Comparison of ENCODE assay signal across 9 cellular contexts in genomic region chr15:63238796-63239195, GRCh38. TPM values are rescaled to one million over a fixed set of nuclear protein-coding genes. Genes with fewer than 3 reads are reported as not detected.
DNase-seq lines count a peak whose midpoint lies in the region; ATAC-seq and TF ChIP-seq lines count a peak whose summit lies in the region.
"Had no signal": no experiment of that assay in that cellular context is flagged by ENCODE, and none has a peak within 500 bp of the region (broad histone marks: within the 10 kb centered on the region; RNA-seq: fewer than 3 reads in every experiment).

No MANE protein-coding gene starts in this region.

- ATAC-seq in GM21619 (IDR thresholded peaks at IDR 0.05; ENCODE audit: unreplicated experiment): peak; percentile 76
- ATAC-seq in HG03025 (IDR thresholded peaks at IDR 0.05; ENCODE audit: low FRiP score, unreplicated experiment): no peak

- H3K27me3 ChIP-seq in endodermal cell (ENCODE audit: control insufficient read depth, insufficient read depth, low read length, poor library complexity, severe bottlenecking): no peaks in the 10 kb centered on the region

- peaks cover 12% of the 10 kb centered on the region for H3K36me3 Mint-ChIP-seq in endodermal cell (ENCODE audit: low read depth)

- no peak overlapping the region for H3K27ac ChIP-seq in endodermal cell (ENCODE audit: low read depth, low read length)

- H3K27me3 Mint-ChIP-seq in endodermal cell (ENCODE audit: insufficient read depth): no peaks in the 10 kb centered on the region

- H3K9ac ChIP-seq in endodermal cell (ENCODE audit: extremely low read depth, low read length, poor library complexity, severe bottlenecking): no peak overlapping the region

- peaks cover 14% of the 10 kb centered on the region for H3K9me3 ChIP-seq in endodermal cell (ENCODE audit: control insufficient read depth, low read length)

- no peaks in the 10 kb centered on the region for H3K36me3 ChIP-seq in endodermal cell (ENCODE audit: control insufficient read depth, insufficient read depth, low read length)

- H3K9me3 Mint-ChIP-seq in endodermal cell: peaks cover 22% of the 10 kb centered on the region

- WGBS in lower leg skin, 2 donors: 13 to 20% methylated on average over 1 of the region's 1 CpG
- 86 to 97% methylated on average over 1 of the region's 1 CpG for WGBS in endodermal cell (ENCODE audit: insufficient coverage in 1 of 2, insufficient read length in 1 of 2), 2 experiments

- no peaks in the 10 kb centered on the region for H3K4me1 ChIP-seq in endodermal cell (ENCODE audit: control insufficient read depth, insufficient read depth, low read length)

- no peak overlapping the region for H3K4me3 Mint-ChIP-seq in endodermal cell

- TF ChIP-seq CTCF in foreskin fibroblast (IDR thresholded peaks at IDR 0.05; ENCODE audit: low read depth, low read length) (no peak), lower leg skin (IDR thresholded peaks at IDR 0.05) (no peak), endodermal cell (conservative IDR thresholded peaks at IDR 0.05) (no peak)

- H3K4me3 ChIP-seq in foreskin fibroblast (ENCODE audit: low read depth in 1 of 2, low read length in 2 of 2) (no peak overlapping the region), lower leg skin (ENCODE audit: low read depth, poor library complexity, severe bottlenecking) (no peak overlapping the region), endodermal cell (ENCODE audit: low read length) (no peak overlapping the region)

- H3K4me1 Mint-ChIP-seq in endodermal cell: no peaks in the 10 kb centered on the region

- H3K27ac Mint-ChIP-seq in endodermal cell: no peak overlapping the region

- TF ChIP-seq POLR2A in lower leg skin (IDR thresholded peaks at IDR 0.05): no peak

- DNase-seq in Daoy (ENCODE audit: low read depth): peak; percentile 84
- DNase-seq in SKM-1 treated with dmso at 0.1 percent for 144 hours (lab: John Stamatoyannopoulos, UW; ENCODE audit: unreplicated experiment): peak; percentile 32
- peak; percentile 85 to 86 for DNase-seq in foreskin fibroblast
- no peak for DNase-seq in NCI-H2081 (lab: John Stamatoyannopoulos, UW)
- no peak for DNase-seq in lower leg skin (ENCODE audit: low spot score in 2 of 2)
- DNase-seq in endodermal cell: no peak
- DNase-seq: NCI-H510A treated with DMSO at 0.1 percent for 48 hours had no signal

- intact Hi-C loops in lower leg skin (cut with DNase I; ENCODE audit: low total_unique reads): no loop called here

RNA-seq across cellular contexts. Expression of gene APH1B, which starts 38.6 kb away (rescaled TPM):
- 7.8 and 8.1 TPM in 2 replicates for total RNA-seq in Daoy (2014; rRNA removed; shearing (Covaris generic))
- 1 to 10 TPM; 4.6 to 8.1 (median 6.5) TPM for total RNA-seq in lower leg skin
- 10 to 100 TPM; 19.5 to 22.7 TPM for total RNA-seq in endodermal cell
- 12.3 TPM for polyA plus RNA-seq in endodermal cell (2013, experiment 1 of 2)
- 10.4 TPM for polyA plus RNA-seq in endodermal cell (2013, experiment 2 of 2)

RNA-seq across cellular contexts. Expression of gene RAB8B, which starts 49.4 kb away (rescaled TPM):
- 28.5 and 29.4 TPM in 2 replicates for total RNA-seq in Daoy (2014; rRNA removed; shearing (Covaris generic))
- total RNA-seq in lower leg skin: 10 to 100 TPM in 3 of 4 donors, 1 to 10 TPM in 1; 9.1 to 23.6 (median 10.7) TPM
- total RNA-seq in endodermal cell: 10 to 100 TPM; 21.9 to 28.8 TPM
- 27.5 TPM for polyA plus RNA-seq in endodermal cell (2013, experiment 1 of 2)
- polyA plus RNA-seq in endodermal cell (2013, experiment 2 of 2): 27.5 TPM

Comparison
In these comparisons a context has a peak if more than half of its experiments do, and no peak if none do; other contexts are left out.
1. DNase-seq: peak in Daoy (single experiment), SKM-1 treated with dmso at 0.1 percent for 144 hours (single experiment) and foreskin fibroblast (2 of 2); none in NCI-H2081 (0 of 2), lower leg skin (0 of 2) and endodermal cell (single experiment).